In genomic region chr5:3322642-3323041, GRCh38 we compare ENCODE assay signal across 29 cellular contexts.
"Had no signal": no experiment of that assay in that cellular context is flagged by ENCODE, and none has a peak within 500 bp of the region (broad histone marks: within the 10 kb centered on the region; RNA-seq: fewer than 3 reads in every experiment).

No MANE protein-coding gene starts in this region.

- DNase-seq: activated B cell treated with CpG ODN at 0.5 μM for 24 hours; activated CD4-positive, alpha-beta memory T cell treated with anti-CD3 and anti-CD28 coated beads, Interleukin-2, amount 10 ng/mL, durations not matched to agents 7 days and 5 days; activated CD4-positive, alpha-beta T cell treated with anti-CD3 and anti-CD28 coated beads for 4 hours; activated CD4-positive, alpha-beta T cell treated with anti-CD3 and anti-CD28 coated beads, Interleukin-2, amount 10 ng/mL, durations not matched to agents 24 days and 14 days; activated CD4-positive, alpha-beta T cell treated with anti-CD3 and anti-CD28 coated beads, Interleukin-2, amount 50 U/mL, for 1 hour; activated CD4-positive, alpha-beta T cell treated with anti-CD3 and anti-CD28 coated beads, Interleukin-2, amount 50 U/mL, for 48 hours; activated CD4-positive, CD25-positive, alpha-beta regulatory T cell treated with anti-CD3 and anti-CD28 coated beads, Interleukin-2, amount 50 U/mL, for 72 hours; activated CD8-positive, alpha-beta memory T cell treated with anti-CD3 and anti-CD28 coated beads for 24 hours; activated CD8-positive, alpha-beta memory T cell treated with anti-CD3 and anti-CD28 coated beads, Interleukin-2, amount 10 ng/mL, durations not matched to agents 7 days and 5 days; activated CD8-positive, alpha-beta memory T cell treated with anti-CD3 and anti-CD28 coated beads, Interleukin-2, amount 50 U/mL, for 48 hours; activated CD8-positive, alpha-beta T cell treated with anti-CD3 and anti-CD28 coated beads, Interleukin-2, amount 10 ng/mL, durations not matched to agents 7 days and 5 days; activated effector memory CD4-positive, alpha-beta T cell treated with Interleukin-2 at 50 U/mL for 16 hours; activated gamma-delta T cell treated with Interleukin-2 at 50 U/mL for 16 hours; activated naive CD4-positive, alpha-beta T cell; activated naive CD4-positive, alpha-beta T cell treated with anti-CD3 and anti-CD28 coated beads for 36 hours; activated naive CD8-positive, alpha-beta T cell treated with anti-CD3 and anti-CD28 coated beads, Interleukin-2, amount 10 ng/mL, durations not matched to agents 7 days and 5 days; activated naive CD8-positive, alpha-beta T cell treated with anti-CD3 and anti-CD28 coated beads, Interleukin-2, amount 50 U/mL, for 24 hours; activated T-cell treated with anti-CD3 and anti-CD28 coated beads, Interleukin-2, amount 50 U/mL, for 24 hours; activated T-cell treated with anti-CD3 and anti-CD28 coated beads, Interleukin-2, amount 50 U/mL, for 48 hours; amygdala; anterior cingulate cortex; caudate nucleus; cerebellar nuclear complex; T-helper 1 cell; T-helper 2 cell; T-helper 9 cell had no signal

- H3K27ac ChIP-seq: ascending aorta, cardiac muscle cell, VCaP had no signal

- ATAC-seq: activated CD8-positive, alpha-beta memory T cell treated with anti-CD3 and anti-CD28 coated beads, Interleukin-2, amount 10 ng/mL, durations not matched to agents 7 days and 5 days; activated CD8-positive, alpha-beta T cell treated with anti-CD3 and anti-CD28 coated beads, Interleukin-2, amount 10 ng/mL, durations not matched to agents 7 days and 5 days; activated naive CD8-positive, alpha-beta T cell treated with anti-CD3 and anti-CD28 coated beads, Interleukin-2, amount 50 U/mL, for 24 hours had no signal

- H3K27me3 ChIP-seq: ascending aorta, cardiac muscle cell had no signal

- H3K36me3 ChIP-seq: ascending aorta, cardiac muscle cell had no signal

- H3K4me3 ChIP-seq: ascending aorta, cardiac muscle cell had no signal

- H3K4me1 ChIP-seq: ascending aorta had no signal

- H3K9me3 ChIP-seq: ascending aorta had no signal
